ENCODE assay signal across 8 cellular contexts in genomic region chr22:22810018-22810427, GRCh38.
DNase-seq lines count a peak whose midpoint lies in the region; ATAC-seq, FAIRE-seq and TF ChIP-seq lines count a peak whose summit lies in the region.

No MANE protein-coding gene starts in this region.

- no peak overlapping the region for H3K4me2 ChIP-seq in OCI-LY7 (ENCODE audit: low read length)

- no peaks in the 10 kb centered on the region for H3K27me3 Mint-ChIP-seq in activated naive CD8-positive, alpha-beta T cell treated with anti-CD3 and anti-CD28 coated beads for 36 hours

- no peak overlapping the region for H3K27ac ChIP-seq in OCI-LY7 (ENCODE audit: low read depth, low read length, poor library complexity, severe bottlenecking)

- intact Hi-C loops in OCI-LY7 (cut with micrococcal nuclease; ENCODE audit: unreplicated experiment) = loop anchor here (1.0 kb wide), 4 partner anchors 40 to 146 kb away; no protein-coding TSS in a partner anchor

- TF ChIP-seq POLR2A in GM12892 (IDR thresholded peaks at IDR 0.05; ENCODE audit: low read depth, low read length) = no peak

- H3K4me3 Mint-ChIP-seq in activated naive CD8-positive, alpha-beta T cell treated with anti-CD3 and anti-CD28 coated beads for 36 hours = no peak overlapping the region

- peak; percentile 89 for TF ChIP-seq CTCF in OCI-LY7 (conservative IDR thresholded peaks at IDR 0.05; ENCODE audit: low read length)

- H2AFZ ChIP-seq in OCI-LY7 (ENCODE audit: low read length) = no peak overlapping the region

- FAIRE-seq in GM12892 (lab: Jason Lieb, UNC) = peak; percentile 67

- no peaks in the 10 kb centered on the region for H3K9me3 ChIP-seq in OCI-LY7 (ENCODE audit: low read length)

- H4K20me1 ChIP-seq in OCI-LY7 (ENCODE audit: insufficient read depth, low read length) = no peaks in the 10 kb centered on the region

- H3K4me3 ChIP-seq in OCI-LY7 (ENCODE audit: low read depth, low read length, poor library complexity, severe bottlenecking) = no peak overlapping the region

- H3K9me2 ChIP-seq in OCI-LY7 (ENCODE audit: insufficient read depth, low read length) = no peaks in the 10 kb centered on the region

- CTCF ChIA-PET in OCI-LY7 (lab: Charles Lee; ENCODE audit: unreplicated experiment) = interaction anchor here (1.0 to 1.4 kb wide), 4 partner anchors 20 to 126 kb away, joined by 3 to 8 read pairs (median 3); no protein-coding TSS in a partner anchor

- no peaks in the 10 kb centered on the region for H3K36me3 ChIP-seq in OCI-LY7 (ENCODE audit: insufficient read depth, low read length)

- H3K27ac Mint-ChIP-seq in activated naive CD8-positive, alpha-beta T cell treated with anti-CD3 and anti-CD28 coated beads for 36 hours = no peak overlapping the region

- ATAC-seq in HG02798 (IDR thresholded peaks at IDR 0.05; ENCODE audit: poor library complexity, unreplicated experiment) (no peak), HG03460 (IDR thresholded peaks at IDR 0.05; ENCODE audit: unreplicated experiment) (no peak)

- H3K36me3 Mint-ChIP-seq in activated naive CD8-positive, alpha-beta T cell treated with anti-CD3 and anti-CD28 coated beads for 36 hours = no peaks in the 10 kb centered on the region

- DNase-seq in GM12892 (ENCODE audit: insufficient read length) (no peak), OCI-LY7 (ENCODE audit: low spot score) (peak; percentile 77), inferior parietal cortex (ENCODE audit: extremely low spot score) (peak; percentile 48), SKM-1 (lab: John Stamatoyannopoulos, UW; ENCODE audit: unreplicated experiment) (no peak)
- DNase-seq in activated naive CD8-positive, alpha-beta T cell treated with anti-CD3 and anti-CD28 coated beads for 36 hours = peak; percentile 75
- peak; percentile 80 for DNase-seq in stimulated activated CD4-positive, alpha-beta T cell treated with anti-CD3 and anti-CD28 coated beads, Interleukin-4, amount 100 ng/mL, for 24 hours

- H3K4me1 ChIP-seq in OCI-LY7 (ENCODE audit: insufficient read depth, low read length, poor library complexity, severe bottlenecking) = peaks cover 35% of the 10 kb centered on the region

- H3K79me2 ChIP-seq in OCI-LY7 (ENCODE audit: insufficient read depth, low read depth, low read length) = no peaks in the 10 kb centered on the region

- POLR2A ChIA-PET in OCI-LY7 (lab: Charles Lee) = no interaction called here

- no peaks in the 10 kb centered on the region for H3K9me3 Mint-ChIP-seq in activated naive CD8-positive, alpha-beta T cell treated with anti-CD3 and anti-CD28 coated beads for 36 hours

- BruUV-seq in OCI-LY7 (replicated peaks; lab: Mats Ljungman, UMichigan) = no TSS peak

- H3K4me1 Mint-ChIP-seq in activated naive CD8-positive, alpha-beta T cell treated with anti-CD3 and anti-CD28 coated beads for 36 hours = peaks cover 20% of the 10 kb centered on the region

Comparison
In these comparisons a context has a peak if more than half of its experiments do, and no peak if none do; other contexts are left out.
1. DNase-seq: peak in OCI-LY7 (single experiment), activated naive CD8-positive, alpha-beta T cell treated with anti-CD3 and anti-CD28 coated beads for 36 hours (single experiment), inferior parietal cortex (single experiment) and stimulated activated CD4-positive, alpha-beta T cell treated with anti-CD3 and anti-CD28 coated beads, Interleukin-4, amount 100 ng/mL, for 24 hours (single experiment); none in GM12892 (single experiment) and SKM-1 (single experiment).